ENCODE assay signal across 8 cellular contexts in genomic region chr4:150923945-150924344, GRCh38.
"Had no signal": no experiment of that assay in that cellular context is flagged by ENCODE, and none has a peak within 500 bp of the region (broad histone marks: within the 10 kb centered on the region; RNA-seq: fewer than 3 reads in every experiment).

No MANE protein-coding gene starts in this region.

- H3K4me3 Mint-ChIP-seq: HFFc6, IgD-negative memory B cell had no signal

- H3K27ac ChIP-seq: GM23248 had no signal

- FAIRE-seq: HepG2 had no signal

- DNase-seq: GM23248, GOT3, H7, HCEC 1CT, HFFc6, KG1 had no signal

- H3K27me3 Mint-ChIP-seq: IgD-negative memory B cell had no signal

- H2AFZ ChIP-seq: GM23248 had no signal

- H3K9ac ChIP-seq: GM23248 had no signal

- ATAC-seq: HepG2 had no signal

- H3K27ac Mint-ChIP-seq: HFFc6, IgD-negative memory B cell had no signal

- H3K4me3 ChIP-seq: GM23248 had no signal

- H3K9me3 Mint-ChIP-seq: HFFc6, IgD-negative memory B cell had no signal
